14 cellular contexts compared by ENCODE assay signal in genomic region chr6:109460161-109460830, GRCh38. TPM values are rescaled to one million over a fixed set of nuclear protein-coding genes. Genes with fewer than 3 reads are reported as not detected.
DNase-seq lines count a peak whose midpoint lies in the region; ATAC-seq and TF ChIP-seq lines count a peak whose summit lies in the region.
"Had no signal": no experiment of that assay in that cellular context is flagged by ENCODE, and none has a peak within 500 bp of the region (broad histone marks: within the 10 kb centered on the region; RNA-seq: fewer than 3 reads in every experiment).

No MANE protein-coding gene starts in this region.

- H2AK5ac ChIP-seq in neuronal stem cell (ENCODE audit: low read depth, low read length): no peak overlapping the region

- no peak overlapping the region for H4K91ac ChIP-seq in neuronal stem cell (ENCODE audit: low read depth, low read length, poor library complexity)

- H3K4me1 Mint-ChIP-seq in activated CD8-positive, alpha-beta T cell treated with anti-CD3 and anti-CD28 coated beads for 36 hours (ENCODE audit: low read depth): peaks cover 71% of the 10 kb centered on the region
- peaks cover 56% of the 10 kb centered on the region for H3K4me1 Mint-ChIP-seq in activated CD8-positive, alpha-beta T cell treated with anti-CD3 and anti-CD28 coated beads, Interleukin-2, amount 10 ng/mL, durations not matched to agents 7 days and 5 days (ENCODE audit: low read depth)

- H3K79me2 ChIP-seq in OCI-LY7 (ENCODE audit: insufficient read depth, low read depth, low read length): peaks cover 57% of the 10 kb centered on the region

- H3K4me1 ChIP-seq in OCI-LY7 (ENCODE audit: insufficient read depth, low read length, poor library complexity, severe bottlenecking) (peaks cover 62% of the 10 kb centered on the region), neuronal stem cell (ENCODE audit: control insufficient read depth in 2 of 2, insufficient read depth in 1 of 2, low read depth in 1 of 2, low read length in 2 of 2) (peaks cover 3 to 7% of the 10 kb centered on the region in 2 donors)
- H3K4me1 ChIP-seq: uterus had no signal

- H2BK12ac ChIP-seq in neuronal stem cell (ENCODE audit: low read length): no peak overlapping the region

- no peaks in the 10 kb centered on the region for H3K9me3 ChIP-seq in OCI-LY7 (ENCODE audit: low read length)
- peaks cover 0 to 3% of the 10 kb centered on the region in 2 donors for H3K9me3 ChIP-seq in neuronal stem cell (replicated peaks in 1 of 2; ENCODE audit: control insufficient read depth in 2 of 2, insufficient read depth in 1 of 2, low read depth in 1 of 2, low read length in 2 of 2)
- H3K9me3 ChIP-seq: A549, gastroesophageal sphincter, right atrium auricular region, uterus had no signal

- H2AFZ ChIP-seq in OCI-LY7 (ENCODE audit: low read length) (no peak overlapping the region), neuronal stem cell (ENCODE audit: low read length) (no peak overlapping the region)

- ATAC-seq in activated CD8-positive, alpha-beta T cell treated with anti-CD3 and anti-CD28 coated beads for 36 hours: no peak
- ATAC-seq in activated CD8-positive, alpha-beta T cell treated with anti-CD3 and anti-CD28 coated beads, Interleukin-2, amount 10 ng/mL, durations not matched to agents 7 days and 5 days: no peak
- no peak for ATAC-seq in GM18867 (IDR thresholded peaks at IDR 0.05; ENCODE audit: unreplicated experiment)
- ATAC-seq: A549; activated naive CD4-positive, alpha-beta T cell treated with anti-CD3 and anti-CD28 coated beads, Interleukin-2, amount 50 U/mL, for 72 hours; gastroesophageal sphincter; natural killer cell treated with Interleukin-12 subunit alpha and Interleukin-12 subunit beta and Interleukin-15 and Interleukin-18, amount 100 ng/mL, for 72 hours had no signal

- H4K8ac ChIP-seq in neuronal stem cell (ENCODE audit: low read depth, low read length): no peak overlapping the region

- H3K27ac ChIP-seq in OCI-LY7 (ENCODE audit: low read depth, low read length, poor library complexity, severe bottlenecking): peak overlapping the region; percentile 73
- no peak overlapping the region for H3K27ac ChIP-seq in neuronal stem cell (replicated peaks; ENCODE audit: low read length)
- H3K27ac ChIP-seq: A549, right atrium auricular region, uterus had no signal

- H2BK120ac ChIP-seq in neuronal stem cell (ENCODE audit: low read depth, low read length): no peak overlapping the region

- intact Hi-C loops in activated CD8-positive, alpha-beta T cell treated with anti-CD3 and anti-CD28 coated beads for 36 hours (cut with micrococcal nuclease): no loop called here
- intact Hi-C loops in OCI-LY7 (cut with micrococcal nuclease; ENCODE audit: unreplicated experiment): no loop called here

- no peaks in the 10 kb centered on the region for H3K27me3 Mint-ChIP-seq in activated CD8-positive, alpha-beta T cell treated with anti-CD3 and anti-CD28 coated beads for 36 hours
- H3K27me3 Mint-ChIP-seq in activated CD8-positive, alpha-beta T cell treated with anti-CD3 and anti-CD28 coated beads, Interleukin-2, amount 10 ng/mL, durations not matched to agents 7 days and 5 days (ENCODE audit: low read depth): no peaks in the 10 kb centered on the region

- no peak overlapping the region for H3K18ac ChIP-seq in neuronal stem cell (ENCODE audit: low read length)

- H3K4me3 Mint-ChIP-seq in activated CD8-positive, alpha-beta T cell treated with anti-CD3 and anti-CD28 coated beads for 36 hours: no peak overlapping the region
- H3K4me3 Mint-ChIP-seq in activated CD8-positive, alpha-beta T cell treated with anti-CD3 and anti-CD28 coated beads, Interleukin-2, amount 10 ng/mL, durations not matched to agents 7 days and 5 days: no peak overlapping the region
- H3K4me3 Mint-ChIP-seq: natural killer cell treated with Interleukin-12 subunit alpha and Interleukin-12 subunit beta and Interleukin-15 and Interleukin-18, amount 100 ng/mL, for 72 hours had no signal

- DNase-seq in activated CD8-positive, alpha-beta T cell treated with anti-CD3 and anti-CD28 coated beads for 36 hours: no peak
- DNase-seq in activated CD8-positive, alpha-beta T cell treated with anti-CD3 and anti-CD28 coated beads, Interleukin-2, amount 10 ng/mL, durations not matched to agents 7 days and 5 days: no peak
- DNase-seq in OCI-LY7 (ENCODE audit: low spot score) (no peak), islet precursor cell (peak; percentile 32), retinal pigment epithelial cell (ENCODE audit: low read depth) (peak; percentile 69), activated gamma-delta T cell (lab: John Stamatoyannopoulos, UW) (no peak), neuronal stem cell (ENCODE audit: low spot score) (no peak)
- DNase-seq: uterus had no signal

- peaks cover 3% of the 10 kb centered on the region for H3K9me3 Mint-ChIP-seq in activated CD8-positive, alpha-beta T cell treated with anti-CD3 and anti-CD28 coated beads for 36 hours
- no peaks in the 10 kb centered on the region for H3K9me3 Mint-ChIP-seq in activated CD8-positive, alpha-beta T cell treated with anti-CD3 and anti-CD28 coated beads, Interleukin-2, amount 10 ng/mL, durations not matched to agents 7 days and 5 days (ENCODE audit: insufficient read depth)
- H3K9me3 Mint-ChIP-seq: natural killer cell treated with Interleukin-12 subunit alpha and Interleukin-12 subunit beta and Interleukin-15 and Interleukin-18, amount 100 ng/mL, for 72 hours had no signal

- POLR2A ChIA-PET in activated CD8-positive, alpha-beta T cell treated with anti-CD3 and anti-CD28 coated beads for 36 hours (lab: Charles Lee): interaction anchor here (0.6 to 1.8 kb wide), 5 partner anchors 19 to 720 kb away, joined by 3 to 10 read pairs (median 4); partner anchors contain the start of genes CD164 and CDC40
- POLR2A ChIA-PET in activated CD8-positive, alpha-beta T cell treated with anti-CD3 and anti-CD28 coated beads, Interleukin-2, amount 10 ng/mL, durations not matched to agents 7 days and 5 days (lab: Charles Lee): interaction anchor here (0.6 to 1.7 kb wide), 3 partner anchors 10 to 1146 kb away, joined by 3 to 9 read pairs (median 3); no protein-coding TSS in a partner anchor
- POLR2A ChIA-PET in OCI-LY7 (lab: Charles Lee): interaction anchor here (0.6 to 2.3 kb wide), 13 partner anchors 10 to 1481 kb away, joined by 3 to 19 read pairs (median 4); partner anchors contain the start of genes PPIL6, SMPD2 and ZBTB24

- BruUV-seq in OCI-LY7 (replicated peaks; lab: Mats Ljungman, UMichigan): no TSS peak

- H4K20me1 ChIP-seq in OCI-LY7 (ENCODE audit: insufficient read depth, low read length): no peaks in the 10 kb centered on the region

- no CpG with 5 or more reads among the region's 3 CpGs for WGBS in neuronal stem cell (ENCODE audit: extremely low coverage in 2 of 2, insufficient read length in 2 of 2, insufficient replicate concordance in 1 of 2), 2 donors

- no peak overlapping the region for H2BK5ac ChIP-seq in neuronal stem cell (ENCODE audit: low read length)

- H2BK15ac ChIP-seq in neuronal stem cell (ENCODE audit: low read length): no peak overlapping the region

- no peak overlapping the region for H3K4ac ChIP-seq in neuronal stem cell (ENCODE audit: low read length)

- no peak overlapping the region for H3K14ac ChIP-seq in neuronal stem cell (ENCODE audit: low read length)

- no peak for TF ChIP-seq CTCF in activated CD8-positive, alpha-beta T cell treated with anti-CD3 and anti-CD28 coated beads for 36 hours (IDR thresholded peaks at IDR 0.05)
- no peak for TF ChIP-seq CTCF in OCI-LY7 (conservative IDR thresholded peaks at IDR 0.05; ENCODE audit: low read length)
- TF ChIP-seq CTCF in retinal pigment epithelial cell (conservative IDR thresholded peaks at IDR 0.05; ENCODE audit: low read depth, low read length): no peak

- H3K27ac Mint-ChIP-seq in activated CD8-positive, alpha-beta T cell treated with anti-CD3 and anti-CD28 coated beads for 36 hours: peak overlapping the region; percentile 59
- no peak overlapping the region for H3K27ac Mint-ChIP-seq in activated CD8-positive, alpha-beta T cell treated with anti-CD3 and anti-CD28 coated beads, Interleukin-2, amount 10 ng/mL, durations not matched to agents 7 days and 5 days
- H3K27ac Mint-ChIP-seq: natural killer cell treated with Interleukin-12 subunit alpha and Interleukin-12 subunit beta and Interleukin-15 and Interleukin-18, amount 100 ng/mL, for 72 hours had no signal

- H3K4me2 ChIP-seq in OCI-LY7 (ENCODE audit: low read length) (no peak overlapping the region), neuronal stem cell (ENCODE audit: insufficient read depth, low read length, poor library complexity, severe bottlenecking) (no peak overlapping the region)
- H3K4me2 ChIP-seq: A549 had no signal

- H3K4me3 ChIP-seq in OCI-LY7 (ENCODE audit: low read depth, low read length, poor library complexity, severe bottlenecking) (no peak overlapping the region), retinal pigment epithelial cell (ENCODE audit: low read length) (no peak overlapping the region), neuronal stem cell (ENCODE audit: low read length in 2 of 2) (no peak overlapping the region)
- H3K4me3 ChIP-seq: A549, gastroesophageal sphincter, right atrium auricular region, uterus had no signal

- H3K27me3 ChIP-seq in neuronal stem cell (ENCODE audit: control insufficient read depth in 3 of 3, insufficient read depth in 3 of 3, low read depth in 1 of 3, low read length in 3 of 3): no peaks in the 10 kb centered on the region
- H3K27me3 ChIP-seq: gastroesophageal sphincter, right atrium auricular region, uterus had no signal

- CTCF ChIA-PET in activated CD8-positive, alpha-beta T cell treated with anti-CD3 and anti-CD28 coated beads for 36 hours (lab: Charles Lee): interaction anchor here (0.9 to 2.2 kb wide), 5 partner anchors 9 to 77 kb away, joined by 3 to 7 read pairs (median 5); partner anchors contain the start of genes PPIL6 and SMPD2
- CTCF ChIA-PET in activated CD8-positive, alpha-beta T cell treated with anti-CD3 and anti-CD28 coated beads, Interleukin-2, amount 10 ng/mL, durations not matched to agents 7 days and 5 days (lab: Charles Lee): interaction anchor here (1.0 to 2.2 kb wide), 6 partner anchors 9 to 31 kb away, joined by 3 to 11 read pairs (median 4); partner anchors contain the start of genes PPIL6 and SMPD2
- CTCF ChIA-PET in OCI-LY7 (lab: Charles Lee; ENCODE audit: unreplicated experiment): interaction anchor here (0.6 kb wide), 1 partner anchor 223 kb away, joined by 3 read pairs; no protein-coding TSS in a partner anchor

- no peaks in the 10 kb centered on the region for H3K79me1 ChIP-seq in neuronal stem cell (ENCODE audit: low read depth, low read length)

- H3K23ac ChIP-seq in neuronal stem cell (ENCODE audit: low read depth, low read length, poor library complexity): no peak overlapping the region

- no peak overlapping the region for H3K9ac ChIP-seq in neuronal stem cell (ENCODE audit: low read depth, low read length, poor library complexity)

- H3K36me3 Mint-ChIP-seq in activated CD8-positive, alpha-beta T cell treated with anti-CD3 and anti-CD28 coated beads for 36 hours (ENCODE audit: low read depth): peaks cover 41% of the 10 kb centered on the region
- H3K36me3 Mint-ChIP-seq in activated CD8-positive, alpha-beta T cell treated with anti-CD3 and anti-CD28 coated beads, Interleukin-2, amount 10 ng/mL, durations not matched to agents 7 days and 5 days (ENCODE audit: low read depth): peaks cover 54% of the 10 kb centered on the region

- peaks cover 60% of the 10 kb centered on the region for H3K36me3 ChIP-seq in OCI-LY7 (ENCODE audit: insufficient read depth, low read length)
- H3K36me3 ChIP-seq in neuronal stem cell (replicated peaks in 1 of 2; ENCODE audit: control insufficient read depth in 2 of 2, insufficient read depth in 2 of 2, low read length in 2 of 2): peaks cover 4 to 42% of the 10 kb centered on the region in 2 donors
- H3K36me3 ChIP-seq: uterus had no signal

- H3K9me2 ChIP-seq in OCI-LY7 (ENCODE audit: insufficient read depth, low read length): no peaks in the 10 kb centered on the region

RNA-seq across cellular contexts. Expression of gene MICAL1, which starts 4.7 kb away (rescaled TPM):
- 10 to 100 TPM; 17.7 TPM for total RNA-seq in activated CD8-positive, alpha-beta T cell treated with anti-CD3 and anti-CD28 coated beads for 36 hours
- 10 to 100 TPM; 50.5 to 53.2 TPM for total RNA-seq in activated CD8-positive, alpha-beta T cell treated with anti-CD3 and anti-CD28 coated beads, Interleukin-2, amount 10 ng/mL, durations not matched to agents 7 days and 5 days
- 69.2 and 79.5 TPM in 2 replicates for total RNA-seq in OCI-LY7 (2014; rRNA removed; shearing (Covaris generic))
- 101 and 108 TPM in 2 replicates for total RNA-seq in OCI-LY7 (2022)
- 43.9 TPM for polyA plus RNA-seq in neuronal stem cell (2013, experiment 1 of 2)
- polyA plus RNA-seq in neuronal stem cell (2013, experiment 2 of 2): 41.6 TPM

RNA-seq across cellular contexts. Expression of gene SMPD2, which starts 19.8 kb away (rescaled TPM):
- total RNA-seq in activated CD8-positive, alpha-beta T cell treated with anti-CD3 and anti-CD28 coated beads for 36 hours: 1 to 10 TPM; 8.7 to 9.6 TPM
- total RNA-seq in activated CD8-positive, alpha-beta T cell treated with anti-CD3 and anti-CD28 coated beads, Interleukin-2, amount 10 ng/mL, durations not matched to agents 7 days and 5 days: 10 to 100 TPM; 15.5 to 15.6 TPM
- total RNA-seq in OCI-LY7 (2014; rRNA removed; shearing (Covaris generic)): 18.4 and 24.4 TPM in 2 replicates
- total RNA-seq in OCI-LY7 (2022): 14.3 and 15.9 TPM in 2 replicates
- 6.4 TPM for polyA plus RNA-seq in neuronal stem cell (2013, experiment 1 of 2)
- 5.9 TPM for polyA plus RNA-seq in neuronal stem cell (2013, experiment 2 of 2)

RNA-seq across cellular contexts. Expression of gene PPIL6, which starts 19.9 kb away (rescaled TPM):
- total RNA-seq in activated CD8-positive, alpha-beta T cell treated with anti-CD3 and anti-CD28 coated beads for 36 hours: under 1 TPM; 0.27 to 0.38 TPM
- total RNA-seq in activated CD8-positive, alpha-beta T cell treated with anti-CD3 and anti-CD28 coated beads, Interleukin-2, amount 10 ng/mL, durations not matched to agents 7 days and 5 days: under 1 TPM in 1 of 2 experiments, not detected in 1; 0.16 TPM
- 0.15 and 1.6 TPM in 2 replicates for total RNA-seq in OCI-LY7 (2014; rRNA removed; shearing (Covaris generic))
- 1.3 and 1.7 TPM in 2 replicates for total RNA-seq in OCI-LY7 (2022)
- polyA plus RNA-seq in neuronal stem cell (2013, experiment 1 of 2): 6.1 TPM
- polyA plus RNA-seq in neuronal stem cell (2013, experiment 2 of 2): 6.1 TPM
- total RNA-seq: activated naive CD4-positive, alpha-beta T cell treated with anti-CD3 and anti-CD28 coated beads, Interleukin-2, amount 50 U/mL, for 72 hours; natural killer cell treated with Interleukin-12 subunit alpha and Interleukin-12 subunit beta and Interleukin-15 and Interleukin-18, amount 100 ng/mL, for 72 hours had no signal

RNA-seq across cellular contexts. Expression of gene ZBTB24, which starts 22.7 kb away (rescaled TPM):
- total RNA-seq in activated CD8-positive, alpha-beta T cell treated with anti-CD3 and anti-CD28 coated beads for 36 hours: 10 to 100 TPM; 10.5 to 11.8 TPM
- total RNA-seq in activated CD8-positive, alpha-beta T cell treated with anti-CD3 and anti-CD28 coated beads, Interleukin-2, amount 10 ng/mL, durations not matched to agents 7 days and 5 days: 10 to 100 TPM; 16.0 to 16.3 TPM
- 13.7 and 15.3 TPM in 2 replicates for total RNA-seq in OCI-LY7 (2014; rRNA removed; shearing (Covaris generic))
- 15.8 and 17.0 TPM in 2 replicates for total RNA-seq in OCI-LY7 (2022)
- polyA plus RNA-seq in neuronal stem cell (2013, experiment 1 of 2): 5.3 TPM
- 5.3 TPM for polyA plus RNA-seq in neuronal stem cell (2013, experiment 2 of 2)

Comparison
In these comparisons a context has a peak if more than half of its experiments do, and no peak if none do; other contexts are left out.
1. DNase-seq: peak in islet precursor cell (single experiment) and retinal pigment epithelial cell (single experiment); none in activated CD8-positive, alpha-beta T cell treated with anti-CD3 and anti-CD28 coated beads for 36 hours (single experiment), activated CD8-positive, alpha-beta T cell treated with anti-CD3 and anti-CD28 coated beads, Interleukin-2, amount 10 ng/mL, durations not matched to agents 7 days and 5 days (single experiment), OCI-LY7 (single experiment), activated gamma-delta T cell (single experiment) and neuronal stem cell (single experiment).